Comparison of ENCODE assay signal across 9 cellular contexts in the genomic region with DNA sequence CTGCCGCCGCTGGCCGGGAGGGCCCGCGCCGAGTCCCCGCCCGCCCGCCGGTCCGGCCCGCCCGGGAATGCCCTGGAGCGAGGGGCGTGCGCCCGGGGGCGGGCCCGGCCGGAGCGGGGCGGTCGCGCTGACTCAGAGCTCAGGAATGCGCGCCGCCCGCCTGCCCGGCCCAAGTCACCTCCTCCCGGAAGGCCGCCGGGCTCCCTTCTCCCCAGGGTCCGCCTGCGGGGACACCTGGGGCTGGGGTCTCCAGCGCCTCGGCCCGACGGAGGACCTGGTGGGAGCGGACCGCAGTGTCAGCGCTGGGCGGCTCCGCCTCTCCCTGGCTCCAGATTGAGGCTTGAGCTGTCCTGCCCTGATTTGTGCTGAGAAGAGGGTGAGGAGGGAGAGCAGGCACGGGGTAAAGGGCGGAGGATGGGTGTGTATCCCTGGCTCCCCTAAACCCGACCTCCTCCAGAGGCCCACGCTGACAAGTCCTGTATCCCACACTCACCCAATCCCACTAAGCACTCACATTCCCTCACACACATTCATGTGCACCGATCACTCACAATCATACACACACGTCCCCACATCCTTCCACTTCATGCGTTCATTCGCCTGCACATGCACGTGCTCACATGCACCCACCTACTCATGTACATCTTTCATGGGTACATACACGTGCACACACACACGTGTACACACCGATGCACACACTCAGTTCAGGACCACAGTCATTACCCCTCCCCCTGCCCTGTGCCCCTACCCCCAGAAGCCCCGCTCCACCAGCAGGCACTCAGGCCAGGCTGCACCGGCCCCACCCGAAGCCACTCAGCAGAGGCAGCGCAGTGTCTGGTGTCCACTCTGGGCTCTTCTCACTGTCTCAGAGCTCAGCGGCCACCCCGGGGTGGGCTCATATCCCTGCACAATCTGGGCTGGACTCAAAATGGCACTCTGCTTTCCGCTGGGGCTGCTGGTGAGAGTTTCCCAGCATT. TPM values are rescaled to one million over a fixed set of nuclear protein-coding genes. Genes with fewer than 3 reads are reported as not detected.
DNase-seq lines count a peak whose midpoint lies in the region; TF ChIP-seq lines count a peak whose summit lies in the region.
"Had no signal": no experiment of that assay in that cellular context is flagged by ENCODE, and none has a peak within 500 bp of the region (broad histone marks: within the 10 kb centered on the region; RNA-seq: fewer than 3 reads in every experiment).

A gene with protein sequence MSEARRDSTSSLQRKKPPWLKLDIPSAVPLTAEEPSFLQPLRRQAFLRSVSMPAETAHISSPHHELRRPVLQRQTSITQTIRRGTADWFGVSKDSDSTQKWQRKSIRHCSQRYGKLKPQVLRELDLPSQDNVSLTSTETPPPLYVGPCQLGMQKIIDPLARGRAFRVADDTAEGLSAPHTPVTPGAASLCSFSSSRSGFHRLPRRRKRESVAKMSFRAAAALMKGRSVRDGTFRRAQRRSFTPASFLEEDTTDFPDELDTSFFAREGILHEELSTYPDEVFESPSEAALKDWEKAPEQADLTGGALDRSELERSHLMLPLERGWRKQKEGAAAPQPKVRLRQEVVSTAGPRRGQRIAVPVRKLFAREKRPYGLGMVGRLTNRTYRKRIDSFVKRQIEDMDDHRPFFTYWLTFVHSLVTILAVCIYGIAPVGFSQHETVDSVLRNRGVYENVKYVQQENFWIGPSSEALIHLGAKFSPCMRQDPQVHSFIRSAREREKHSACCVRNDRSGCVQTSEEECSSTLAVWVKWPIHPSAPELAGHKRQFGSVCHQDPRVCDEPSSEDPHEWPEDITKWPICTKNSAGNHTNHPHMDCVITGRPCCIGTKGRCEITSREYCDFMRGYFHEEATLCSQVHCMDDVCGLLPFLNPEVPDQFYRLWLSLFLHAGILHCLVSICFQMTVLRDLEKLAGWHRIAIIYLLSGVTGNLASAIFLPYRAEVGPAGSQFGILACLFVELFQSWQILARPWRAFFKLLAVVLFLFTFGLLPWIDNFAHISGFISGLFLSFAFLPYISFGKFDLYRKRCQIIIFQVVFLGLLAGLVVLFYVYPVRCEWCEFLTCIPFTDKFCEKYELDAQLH (minus strand): TSS at position 71 of the 977 bp plus-strand sequence. CDS start 7,616 bp downstream, outside the sequence.

- no peaks in the 10 kb centered on the region for H3K27me3 Mint-ChIP-seq in mesothelial cell of epicardium (ENCODE audit: low read depth)

- no peaks in the 10 kb centered on the region for H3K9me3 Mint-ChIP-seq in mesothelial cell of epicardium

- peak within 1 kb of the TSS; percentile 85 for H3K4me3 Mint-ChIP-seq in mesothelial cell of epicardium

- in situ Hi-C loops in SK-MEL-5 (cut with HindIII; ENCODE audit: low pct_unique_long_range_greater_than_20kb, low sequenced_read_pairs): no loop called here
- in situ Hi-C loops in GM13977 (cut with MboI; ENCODE audit: low pct_unique_long_range_greater_than_20kb, low sequenced_read_pairs, unreplicated experiment): no loop called here

- peaks cover 61% of the 10 kb centered on the region for H3K4me1 Mint-ChIP-seq in mesothelial cell of epicardium

- peak within 1 kb of the TSS; percentile 81 for H3K4me3 ChIP-seq in epithelial cell of esophagus (ENCODE audit: low read length)

- peak within 1 kb of the TSS; percentile 97 for H3K27ac Mint-ChIP-seq in mesothelial cell of epicardium

- H3K36me3 Mint-ChIP-seq in mesothelial cell of epicardium: no peaks in the 10 kb centered on the region

- TF ChIP-seq CTCF in epithelial cell of esophagus (IDR thresholded peaks at IDR 0.05; ENCODE audit: insufficient read depth, low read depth, low read length, missing control alignments): no peak
- TF ChIP-seq CTCF in mesothelial cell of epicardium (IDR thresholded peaks at IDR 0.05; ENCODE audit: unreplicated experiment): no peak
- TF ChIP-seq CTCF in GM13977 (IDR thresholded peaks at IDR 0.05; ENCODE audit: extremely low read depth, insufficient read depth, missing control alignments): no peak

- DNase-seq in NOMO-1 treated with DMSO at 0.1 percent for 48 hours (lab: John Stamatoyannopoulos, UW; ENCODE audit: unreplicated experiment) (peak; percentile 10), NOMO-1 treated with dmso at 0.1 percent for 144 hours (lab: John Stamatoyannopoulos, UW; ENCODE audit: unreplicated experiment) (no peak), SK-MEL-5 (ENCODE audit: low read depth, low spot score) (peak; percentile 37), epithelial cell of esophagus (ENCODE audit: low read depth) (peak; percentile 68), mesothelial cell of epicardium (ENCODE audit: low spot score in 2 of 2, unreplicated experiment in 2 of 2) (peak; percentile 63 to 75), ureter (ENCODE audit: low spot score) (no peak), NCI-H1436 (lab: John Stamatoyannopoulos, UW) (no peak), GM13977 (ENCODE audit: low spot score) (no peak)
- DNase-seq: DND-41 had no signal

RNA-seq across cellular contexts. Expression of the gene that starts here (rescaled TPM):
- 5.9 and 7.9 TPM in 2 replicates for total RNA-seq in SK-MEL-5 (2014; rRNA removed; shearing (Covaris generic))
- 9.4 and 12.3 TPM in 2 replicates for polyA plus RNA-seq in SK-MEL-5 (2015; cell fraction: cytosol; rRNA removed)
- 111 and 122 TPM in 2 replicates for polyA plus RNA-seq in SK-MEL-5 (2015; cell fraction: nucleus; rRNA removed)
- total RNA-seq in mesothelial cell of epicardium (73.5 to 81.2 TPM (median 73.5 TPM) in 3 replicates), ureter (49.0 TPM)

Comparison
In these comparisons a context has a peak if more than half of its experiments do, and no peak if none do; other contexts are left out.
1. DNase-seq: peak in NOMO-1 treated with DMSO at 0.1 percent for 48 hours (single experiment), SK-MEL-5 (single experiment), epithelial cell of esophagus (single experiment) and mesothelial cell of epicardium (2 of 2); none in NOMO-1 treated with dmso at 0.1 percent for 144 hours (single experiment), ureter (single experiment), NCI-H1436 (single experiment) and GM13977 (single experiment).